9 cellular contexts compared by ENCODE assay signal in genomic region chr9:93950619-93951601, GRCh38. TPM values are rescaled to one million over a fixed set of nuclear protein-coding genes. Genes with fewer than 3 reads are reported as not detected.
A peak's percentile ranks its signal among the peaks of the same experiment; 100 is the strongest.
DNase-seq lines count a peak whose midpoint lies in the region; ATAC-seq, FAIRE-seq and TF ChIP-seq lines count a peak whose summit lies in the region.
"Had no signal": no experiment of that assay in that cellular context is flagged by ENCODE, and none has a peak within 500 bp of the region (broad histone marks: within the 10 kb centered on the region; RNA-seq: fewer than 3 reads in every experiment).

No MANE protein-coding gene starts in this region.

- H2AFZ ChIP-seq in GM12878 (ENCODE audit: control insufficient read depth, low read depth, low read length) = no peak overlapping the region

- peaks cover 23 to 32% of the 10 kb centered on the region in 2 experiments for H3K27me3 ChIP-seq in GM12878 (replicated peaks in 1 of 2; ENCODE audit: control insufficient read depth in 2 of 2, insufficient read depth in 2 of 2, low read length in 1 of 2)
- peaks cover 16 to 36% (median 28%) of the 10 kb centered on the region in 4 donors for H3K27me3 ChIP-seq in liver (ENCODE audit: control insufficient read depth in 4 of 4, insufficient read depth in 4 of 4, low read length in 3 of 4)
- peaks cover 94% of the 10 kb centered on the region for H3K27me3 ChIP-seq in thymus (ENCODE audit: control insufficient read depth, insufficient read depth)

- H3K36me3 ChIP-seq in GM12878 (ENCODE audit: control insufficient read depth in 2 of 2, insufficient read depth in 2 of 2, low read length in 1 of 2) (no peaks in the 10 kb centered on the region), liver (ENCODE audit: control insufficient read depth in 4 of 4, insufficient read depth in 3 of 4, low read depth in 1 of 4, low read length in 3 of 4) (no peaks in the 10 kb centered on the region), thymus (ENCODE audit: control insufficient read depth, insufficient read depth) (no peaks in the 10 kb centered on the region)

- H3K9me3 ChIP-seq in GM12878 (replicated peaks; ENCODE audit: control insufficient read depth, insufficient read depth, low read length) = no peaks in the 10 kb centered on the region; the same call in 2 of the 3 replicates
- no peaks in the 10 kb centered on the region for H3K9me3 ChIP-seq in liver (ENCODE audit: control insufficient read depth in 4 of 4, low read length in 3 of 4)
- H3K9me3 ChIP-seq in thymus (ENCODE audit: control insufficient read depth) = no peaks in the 10 kb centered on the region

- H3K4me1 ChIP-seq in GM12878 (ENCODE audit: control insufficient read depth, insufficient read depth, low read length) = no peaks in the 10 kb centered on the region
- peaks cover 12 to 54% (median 43%) of the 10 kb centered on the region in 4 donors for H3K4me1 ChIP-seq in liver (ENCODE audit: control insufficient read depth in 4 of 4, insufficient read depth in 4 of 4, low read length in 3 of 4)
- no peaks in the 10 kb centered on the region for H3K4me1 ChIP-seq in thymus (ENCODE audit: control insufficient read depth, insufficient read depth, low read length)

- H3K79me2 ChIP-seq in GM12878 (ENCODE audit: control insufficient read depth, insufficient read depth, low read length) = no peaks in the 10 kb centered on the region

- RAD21 ChIA-PET in GM12878 (lab: Charles Lee; ENCODE audit: unreplicated experiment) = no interaction called here

- DNase-seq in SIG-M5 treated with dmso at 0.1 percent for 504 hours (lab: John Stamatoyannopoulos, UW; ENCODE audit: unreplicated experiment) = peak; percentile 44
- DNase-seq in SIG-M5 (lab: John Stamatoyannopoulos, UW) = no peak
- no peak for DNase-seq in GM12878 (ENCODE audit: low read depth, low spot score)
- DNase-seq in activated CD4-positive, CD25-positive, alpha-beta regulatory T cell (lab: John Stamatoyannopoulos, UW) = no peak
- DNase-seq in NK-92 treated with Interleukin-12 subunit alpha and Interleukin-12 subunit beta, amount 100 ng/mL, for 24 hours (lab: John Stamatoyannopoulos, UW) = no peak

- intact Hi-C loops in GM12878 (cut with micrococcal nuclease; ENCODE audit: unreplicated experiment) = no loop called here

- peak overlapping the region; percentile 55; the same call in 1 of the 2 replicates for H3K4me2 ChIP-seq in GM12878 (ENCODE audit: control insufficient read depth, insufficient read depth)

- BruUV-seq in GM12878 (replicated peaks; lab: Mats Ljungman, UMichigan) = no TSS peak

- no peak for FAIRE-seq in GM12878 (lab: Jason Lieb, UNC)

- H3K4me3 ChIP-seq in GM12878 = no peak overlapping the region
- H3K4me3 ChIP-seq in liver (ENCODE audit: low read depth in 1 of 3, low read length in 3 of 3) = peak overlapping the region; percentile 68 to 76 (median 72)
- H3K4me3 ChIP-seq in thymus (ENCODE audit: low read length) = peak overlapping the region; percentile 1

- TF ChIP-seq POLR2A in GM12878 (IDR thresholded peaks at IDR 0.05; ENCODE audit: low read depth, low read length) = no peak

- WGBS in GM12878 (ENCODE audit: insufficient coverage, insufficient replicate concordance, low lambda C conversion rate, missing lambda C conversion rate) = 29% methylated on average over 47 of the region's 47 CpGs
- 2% methylated on average over 47 of the region's 47 CpGs for WGBS in liver
- 3% methylated on average over 47 of the region's 47 CpGs for WGBS in thymus

- in situ Hi-C loops in GM12878 (cut with MboI) = no loop called here

- SMC1A ChIA-PET in GM12878 (lab: Charles Lee; ENCODE audit: uncharacterized antibody, unreplicated experiment) = no interaction called here

- no peak for ATAC-seq in GM12878
- no peak for ATAC-seq in HG02884 (IDR thresholded peaks at IDR 0.05; ENCODE audit: unreplicated experiment)

- no peak for TF ChIP-seq EP300 in GM12878 (IDR thresholded peaks at IDR 0.05; ENCODE audit: borderline replicate concordance in 1 of 2, control insufficient read depth in 1 of 2, low read depth in 2 of 2, low read length in 2 of 2)

- no peak overlapping the region for H3K27ac ChIP-seq in GM12878 (ENCODE audit: control insufficient read depth, insufficient read depth)
- no peak overlapping the region for H3K27ac ChIP-seq in liver (ENCODE audit: low read depth in 1 of 2, low read length in 2 of 2)
- no peak overlapping the region for H3K27ac ChIP-seq in thymus (ENCODE audit: low read depth)

- H3K9ac ChIP-seq in GM12878 (ENCODE audit: control insufficient read depth, insufficient read depth, low read length) (no peak overlapping the region), liver (ENCODE audit: low read depth in 1 of 2, low read length in 2 of 2) (no peak overlapping the region)

- no peaks in the 10 kb centered on the region for H4K20me1 ChIP-seq in GM12878 (ENCODE audit: control insufficient read depth, insufficient read depth)

- no peak for TF ChIP-seq CTCF in GM12878 (IDR thresholded peaks at IDR 0.05 in 2 of 3, conservative IDR thresholded peaks at IDR 0.05 in 1 of 3; ENCODE audit: control insufficient read depth in 2 of 3, extremely low read depth in 1 of 3, insufficient read depth in 1 of 3, low read depth in 3 of 3, low read length in 3 of 3)
- no peak for TF ChIP-seq CTCF in liver (IDR thresholded peaks at IDR 0.05; ENCODE audit: low read depth, low read length, missing input control)

- POLR2A ChIA-PET in GM12878 (lab: Charles Lee) = no interaction called here

- TF ChIP-seq RAD21 in GM12878 (IDR thresholded peaks at IDR 0.05; ENCODE audit: insufficient read depth, low read depth, low read length) (no peak), liver (IDR thresholded peaks at IDR 0.05) (no peak)

- CTCF ChIA-PET in GM12878 (lab: Yijun Ruan, JAX) = no interaction called here

TF ChIP-seq in GM12878, 131 proteins besides CTCF, POLR2A, EP300 and RAD21:
- TF ChIP-seq GATAD2B (conservative IDR thresholded peaks at IDR 0.05; ENCODE audit: low read depth) (no peak), CHD4 (IDR thresholded peaks at IDR 0.05) (no peak), RFX5 (IDR thresholded peaks at IDR 0.05; ENCODE audit: low read depth, low read length) (no peak), MEF2B (IDR thresholded peaks at IDR 0.05; ENCODE audit: partially characterized antibody, poor library complexity, severe bottlenecking) (no peak), EED (IDR thresholded peaks at IDR 0.05; ENCODE audit: low read depth) (no peak), RB1 (IDR thresholded peaks at IDR 0.05; ENCODE audit: borderline replicate concordance) (no peak), PML (IDR thresholded peaks at IDR 0.05; ENCODE audit: low read length) (no peak), SREBF2 (IDR thresholded peaks at IDR 0.05; ENCODE audit: low read length) (no peak)
- TF ChIP-seq, protein P1, sequence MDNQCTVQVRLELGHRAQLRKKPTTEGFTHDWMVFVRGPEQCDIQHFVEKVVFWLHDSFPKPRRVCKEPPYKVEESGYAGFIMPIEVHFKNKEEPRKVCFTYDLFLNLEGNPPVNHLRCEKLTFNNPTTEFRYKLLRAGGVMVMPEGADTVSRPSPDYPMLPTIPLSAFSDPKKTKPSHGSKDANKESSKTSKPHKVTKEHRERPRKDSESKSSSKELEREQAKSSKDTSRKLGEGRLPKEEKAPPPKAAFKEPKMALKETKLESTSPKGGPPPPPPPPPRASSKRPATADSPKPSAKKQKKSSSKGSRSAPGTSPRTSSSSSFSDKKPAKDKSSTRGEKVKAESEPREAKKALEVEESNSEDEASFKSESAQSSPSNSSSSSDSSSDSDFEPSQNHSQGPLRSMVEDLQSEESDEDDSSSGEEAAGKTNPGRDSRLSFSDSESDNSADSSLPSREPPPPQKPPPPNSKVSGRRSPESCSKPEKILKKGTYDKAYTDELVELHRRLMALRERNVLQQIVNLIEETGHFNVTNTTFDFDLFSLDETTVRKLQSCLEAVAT (IDR thresholded peaks at IDR 0.05) = no peak

TF ChIP-seq in liver, 16 proteins besides CTCF, POLR2A, EP300 and RAD21:
- TF ChIP-seq TAF1 (conservative IDR thresholded peaks at IDR 0.05) = no peak

RNA-seq across cellular contexts. Expression of gene BARX1, which starts 4.2 kb away (rescaled TPM):
- not detected in 2 replicates for total RNA-seq in GM12878 (2013; cell fraction: nucleolus; rRNA removed)
- total RNA-seq in GM12878 (2014; rRNA removed) (not detected in 2 replicates), GM12878 (2014; rRNA removed; fragmentation: Illumina TruSeq; extraction: Trizol) (not detected in 2 replicates), GM12878 (2021) (not detected in 2 replicates), liver (not detected)
- polyA plus RNA-seq in GM12878 (2011; ENCODE audit: low read depth) = not detected
- polyA plus RNA-seq in GM12878 (2011; rRNA removed) (not detected in 2 replicates), GM12878 (2014; fragmentation: Illumina TruSeq; extraction: Trizol) (not detected in 2 replicates), GM12878 (2014; fragmentation: Nextera tagmentation; extraction: Ambion mirVana) (not detected), GM12878 (2014; rRNA removed) (not detected in 2 replicates), GM12878 (2016; fragmentation: Nextera tagmentation; extraction: Ambion mirVana) (not detected), liver (not detected), thymus (0.55 TPM)
- polyA plus RNA-seq in GM12878 (2011; cell fraction: cytosol; rRNA removed) = not detected in 2 replicates
- not detected in 2 replicates for polyA plus RNA-seq in GM12878 (2011; cell fraction: nucleus; rRNA removed)
- polyA plus RNA-seq in GM12878 (2012) = not detected in 2 replicates
- polyA minus RNA-seq in GM12878 (2011; rRNA and poly(A)+ RNA removed) = not detected in 2 replicates
- not detected in 2 replicates for polyA minus RNA-seq in GM12878 (2011; cell fraction: cytosol; rRNA and poly(A)+ RNA removed)
- polyA minus RNA-seq in GM12878 (2011; cell fraction: nucleus; rRNA and poly(A)+ RNA removed) = not detected in 2 replicates
- total RNA-seq: LHCN-M2 had no signal
